ENCODE assay signal across 8 cellular contexts in the genomic region with DNA sequence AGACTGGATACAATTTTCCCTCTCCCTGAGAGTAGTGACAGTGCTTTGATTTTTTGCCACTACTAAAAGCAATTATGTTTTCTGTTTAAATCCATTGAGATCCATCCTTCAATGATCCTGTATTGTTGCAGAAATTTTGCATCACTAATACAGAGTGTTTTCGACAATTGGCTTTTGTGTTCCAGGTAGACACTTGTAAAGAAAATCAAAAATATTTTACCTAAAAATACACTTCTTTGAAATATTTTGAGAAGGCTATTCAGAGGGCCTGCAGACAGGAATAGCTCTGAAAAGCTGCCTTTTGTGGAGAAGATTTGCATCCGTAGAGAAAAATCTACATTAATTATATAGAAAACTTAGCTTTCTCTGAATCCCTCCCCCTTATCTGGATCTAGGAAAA.
"Had no signal": no experiment of that assay in that cellular context is flagged by ENCODE, and none has a peak within 500 bp of the region (broad histone marks: within the 10 kb centered on the region; RNA-seq: fewer than 3 reads in every experiment).

No MANE protein-coding gene starts in this region.

- DNase-seq: GM23248, GOT3, H7, H9, HCEC 1CT, HFFc6 had no signal

- H3K4me3 Mint-ChIP-seq: H9, HFFc6 had no signal

- H3K9me3 Mint-ChIP-seq: HFFc6 had no signal

- H3K4me3 ChIP-seq: GM23248 had no signal

- H3K27ac Mint-ChIP-seq: H9, HFFc6 had no signal

- H2AFZ ChIP-seq: GM23248 had no signal

- ATAC-seq: HCT116 had no signal

- H3K27ac ChIP-seq: GM23248 had no signal

- H3K9ac ChIP-seq: GM23248 had no signal

- FAIRE-seq: H54 had no signal
